18 cellular contexts compared by ENCODE assay signal in genomic region chr1:211009944-211010343, GRCh38.
A peak's percentile ranks its signal among the peaks of the same experiment; 100 is the strongest.
DNase-seq lines count a peak whose midpoint lies in the region; ATAC-seq and TF ChIP-seq lines count a peak whose summit lies in the region.
"Had no signal": no experiment of that assay in that cellular context is flagged by ENCODE, and none has a peak within 500 bp of the region (broad histone marks: within the 10 kb centered on the region; RNA-seq: fewer than 3 reads in every experiment).

No MANE protein-coding gene starts in this region.

- POLR2A ChIA-PET in A673 (lab: Charles Lee; ENCODE audit: low non-redundant PET), result no interaction called here

- no peaks in the 10 kb centered on the region for H3K9me3 ChIP-seq in A673 (ENCODE audit: low read depth, low read length, poor library complexity, severe bottlenecking)
- H3K9me3 ChIP-seq in OCI-LY3 (ENCODE audit: insufficient read depth, low read length), result no peaks in the 10 kb centered on the region
- H3K9me3 ChIP-seq in endodermal cell (ENCODE audit: control insufficient read depth, low read length), result no peaks in the 10 kb centered on the region
- H3K9me3 ChIP-seq: HAP-1 had no signal

- no peaks in the 10 kb centered on the region for H3K36me3 Mint-ChIP-seq in endodermal cell (ENCODE audit: low read depth)
- H3K36me3 Mint-ChIP-seq: T-cell had no signal

- H3K4me3 Mint-ChIP-seq in endodermal cell, result no peak overlapping the region
- H3K4me3 Mint-ChIP-seq: T-cell had no signal

- no peaks in the 10 kb centered on the region for H3K79me2 ChIP-seq in OCI-LY3 (ENCODE audit: low read length)

- no peaks in the 10 kb centered on the region for H4K20me1 ChIP-seq in OCI-LY3 (ENCODE audit: insufficient read depth, low read length)

- TF ChIP-seq CTCF in A673 (conservative IDR thresholded peaks at IDR 0.05; ENCODE audit: low read depth, low read length), result peak; percentile 22; the same call in 1 of the 2 replicates
- peak; percentile 30 for TF ChIP-seq CTCF in OCI-LY3 (IDR thresholded peaks at IDR 0.05; ENCODE audit: low read depth, low read length)
- peak; percentile 15 for TF ChIP-seq CTCF in endodermal cell (conservative IDR thresholded peaks at IDR 0.05)

- 86 to 88% methylated on average over 1 to 4 of the region's 5 CpGs for WGBS in endodermal cell (ENCODE audit: insufficient coverage in 1 of 2, insufficient read length in 1 of 2), 2 experiments

- intact Hi-C loops in A673 (cut with micrococcal nuclease; ENCODE audit: unreplicated experiment), result loop anchor here (10.0 kb wide), 1 partner anchor 425 kb away; no protein-coding TSS in a partner anchor

- H3K4me1 ChIP-seq in A673 (ENCODE audit: insufficient read depth, low read length, poor library complexity, severe bottlenecking) (no peaks in the 10 kb centered on the region), OCI-LY3 (ENCODE audit: low read length) (peaks cover 8% of the 10 kb centered on the region), endodermal cell (ENCODE audit: control insufficient read depth, insufficient read depth, low read length) (no peaks in the 10 kb centered on the region)
- H3K4me1 ChIP-seq: HAP-1 had no signal

- H3K9me3 Mint-ChIP-seq in endodermal cell, result no peaks in the 10 kb centered on the region
- H3K9me3 Mint-ChIP-seq: T-cell had no signal

- no peak for DNase-seq in A673 (ENCODE audit: low spot score)
- DNase-seq in Daoy (ENCODE audit: low read depth), result peak; percentile 23
- no peak for DNase-seq in endodermal cell
- no peak for DNase-seq in H7
- DNase-seq: AML-193, GF-D8, NCI-H1417 treated with DMSO at 0.1 percent for 48 hours, NCI-H1930, NCI-H345, NCI-H524 treated with DMSO at 0.1 percent for 48 hours, Right ventricle myocardium superior, T-cell had no signal

- no peak overlapping the region for H3K27ac Mint-ChIP-seq in endodermal cell
- H3K27ac Mint-ChIP-seq: T-cell had no signal

- no peak overlapping the region for H3K4me2 ChIP-seq in OCI-LY3 (ENCODE audit: low read length)

- CTCF ChIA-PET in A673 (lab: Charles Lee), result no interaction called here

- H3K9ac ChIP-seq in OCI-LY3 (ENCODE audit: low read length), result no peak overlapping the region
- H3K9ac ChIP-seq in endodermal cell (ENCODE audit: extremely low read depth, low read length, poor library complexity, severe bottlenecking), result no peak overlapping the region

- peaks cover 49% of the 10 kb centered on the region for H3K27me3 ChIP-seq in A673 (replicated peaks; ENCODE audit: insufficient read depth, low read depth, low read length, poor library complexity)
- H3K27me3 ChIP-seq in OCI-LY3 (ENCODE audit: low read depth, low read length), result 0 out of 2 replicates have a peak, but pooled peaks cover 3% of the 10 kb centered on the region
- peaks cover 8% of the 10 kb centered on the region for H3K27me3 ChIP-seq in endodermal cell (ENCODE audit: control insufficient read depth, insufficient read depth, low read length, poor library complexity, severe bottlenecking)
- no peaks in the 10 kb centered on the region for H3K27me3 ChIP-seq in H7 (ENCODE audit: control insufficient read depth, insufficient read depth, low read length)

- H2AFZ ChIP-seq in OCI-LY3 (ENCODE audit: low read depth, low read length), result no peak overlapping the region

- no peak for ATAC-seq in GM18858 (IDR thresholded peaks at IDR 0.05; ENCODE audit: unreplicated experiment)
- no peak for ATAC-seq in GM18868 (IDR thresholded peaks at IDR 0.05; ENCODE audit: unreplicated experiment)
- ATAC-seq in HG03565 (IDR thresholded peaks at IDR 0.05; ENCODE audit: unreplicated experiment), result no peak
- ATAC-seq: T-cell had no signal

- H3K36me3 ChIP-seq in A673 (ENCODE audit: insufficient read depth, low read length, poor library complexity, severe bottlenecking), result no peaks in the 10 kb centered on the region
- H3K36me3 ChIP-seq in OCI-LY3 (replicated peaks; ENCODE audit: low read depth, low read length), result no peaks in the 10 kb centered on the region
- no peaks in the 10 kb centered on the region for H3K36me3 ChIP-seq in endodermal cell (ENCODE audit: control insufficient read depth, insufficient read depth, low read length)
- H3K36me3 ChIP-seq in H7 (replicated peaks; ENCODE audit: control insufficient read depth, insufficient read depth, low read length), result no peaks in the 10 kb centered on the region
- H3K36me3 ChIP-seq: HAP-1 had no signal

- H3K4me1 Mint-ChIP-seq in endodermal cell, result no peaks in the 10 kb centered on the region
- H3K4me1 Mint-ChIP-seq: T-cell had no signal

- H3K4me3 ChIP-seq in A673 (ENCODE audit: low read depth, low read length, poor library complexity, severe bottlenecking) (no peak overlapping the region), OCI-LY3 (ENCODE audit: low read length) (no peak overlapping the region), endodermal cell (ENCODE audit: low read length) (no peak overlapping the region), H7 (ENCODE audit: insufficient read depth, low read depth, low read length) (no peak overlapping the region)
- H3K4me3 ChIP-seq: HAP-1, SK-N-MC had no signal

- H3K27me3 Mint-ChIP-seq in endodermal cell (ENCODE audit: insufficient read depth), result no peaks in the 10 kb centered on the region

- H3K27ac ChIP-seq in A673 (ENCODE audit: low read depth, low read length, poor library complexity, severe bottlenecking) (no peak overlapping the region), OCI-LY3 (ENCODE audit: low read length) (no peak overlapping the region), endodermal cell (ENCODE audit: low read depth, low read length) (no peak overlapping the region)
- H3K27ac ChIP-seq: SK-N-MC had no signal

- no TSS peak for BruUV-seq in A673 (replicated peaks; lab: Mats Ljungman, UMichigan)
